Comparison of ENCODE assay signal across 27 cellular contexts in genomic region chr1:156437465-156437864, GRCh38.
A peak's percentile ranks its signal among the peaks of the same experiment; 100 is the strongest.
DNase-seq lines count a peak whose midpoint lies in the region; TF ChIP-seq lines count a peak whose summit lies in the region.
"Had no signal": no experiment of that assay in that cellular context is flagged by ENCODE, and none has a peak within 500 bp of the region (broad histone marks: within the 10 kb centered on the region; RNA-seq: fewer than 3 reads in every experiment).

No MANE protein-coding gene starts in this region.

- H3K27me3 Mint-ChIP-seq in brain (peaks cover 68% of the 10 kb centered on the region), immature natural killer cell (ENCODE audit: low read depth in 3 of 3) (peaks cover 38 to 61% (median 40%) of the 10 kb centered on the region in 3 donors), progenitor cell of endocrine pancreas (peaks cover 95% of the 10 kb centered on the region)

- no peaks in the 10 kb centered on the region for H3K36me3 Mint-ChIP-seq in brain
- H3K36me3 Mint-ChIP-seq in immature natural killer cell = peaks cover 0 to 4% (median 0%) of the 10 kb centered on the region in 3 donors
- no peaks in the 10 kb centered on the region for H3K36me3 Mint-ChIP-seq in progenitor cell of endocrine pancreas (ENCODE audit: insufficient read depth)
- H3K36me3 Mint-ChIP-seq: mesothelial cell of epicardium had no signal

- H3K4me3 Mint-ChIP-seq in brain (peak overlapping the region; percentile 73 to 94 (median 89)), immature natural killer cell (peak overlapping the region in 3 of 5 donors; percentile 11 to 41 (median 34)), progenitor cell of endocrine pancreas (ENCODE audit: low read depth) (no peak overlapping the region)
- H3K4me3 Mint-ChIP-seq: activated CD4-positive, alpha-beta T cell treated with anti-CD3 and anti-CD28 coated beads for 36 hours; activated T-cell treated with anti-CD3 and anti-CD28 coated beads, Interleukin-2, amount 50 U/mL, for 24 hours had no signal

- no peak overlapping the region for H3K4me3 ChIP-seq in BLaER1 treated with 17β-estradiol and CSF1 and Interleukin-3, amounts not matched to agents 10 nM and 100 nM
- 0 out of 2 replicates have a peak overlapping the region, but pooled peaks have one; percentile 3 for H3K4me3 ChIP-seq in HUES6 (ENCODE audit: low read depth, low read length)
- H3K4me3 ChIP-seq: esophagus muscularis mucosa, upper lobe of left lung had no signal

- no peak overlapping the region for H3K9ac ChIP-seq in BLaER1 treated with 17β-estradiol and CSF1 and Interleukin-3, amounts not matched to agents 10 nM and 100 nM
- no peak overlapping the region for H3K9ac ChIP-seq in HUES6 (ENCODE audit: low read length)

- H3K4me1 Mint-ChIP-seq in brain (peaks cover 90% of the 10 kb centered on the region), immature natural killer cell (peaks cover 11 to 20% of the 10 kb centered on the region in 2 donors), progenitor cell of endocrine pancreas (ENCODE audit: low read depth) (peaks cover 5% of the 10 kb centered on the region)

- DNase-seq in immature natural killer cell = no peak
- no peak for DNase-seq in progenitor cell of endocrine pancreas (ENCODE audit: low spot score, unreplicated experiment)
- no peak for DNase-seq in NCI-H748 (lab: John Stamatoyannopoulos, UW; ENCODE audit: unreplicated experiment)
- DNase-seq in AG20443 (ENCODE audit: low spot score) = no peak
- no peak for DNase-seq in activated CD4-positive, alpha-beta T cell treated with anti-CD3 and anti-CD28 coated beads for 4 hours
- DNase-seq: activated CD4-positive, alpha-beta T cell treated with anti-CD3 and anti-CD28 coated beads for 36 hours; activated CD8-positive, alpha-beta memory T cell treated with anti-CD3 and anti-CD28 coated beads for 24 hours; activated T-cell treated with anti-CD3 and anti-CD28 coated beads, Interleukin-2, amount 50 U/mL, for 24 hours; Caco-2; DMS53; effector CD8-positive, alpha-beta T cell; foreskin fibroblast; kidney; NCI-H1436 treated with DMSO at 0.1 percent for 48 hours; NCI-H345; NCI-H774; stimulated activated CD4-positive, alpha-beta T cell treated with anti-CD3 and anti-CD28 coated beads, Interleukin-4, amount 100 ng/mL, for 1 hour; T1000; upper lobe of left lung had no signal

- H3K27me3 ChIP-seq in BLaER1 treated with 17β-estradiol and CSF1 and Interleukin-3, amounts not matched to agents 10 nM and 100 nM = peaks cover 100% of the 10 kb centered on the region in 11 experiments
- peaks cover 100% of the 10 kb centered on the region for H3K27me3 ChIP-seq in HUES6 (ENCODE audit: control insufficient read depth, insufficient read depth, low read length)

- peaks cover 22 to 36% (median 30%) of the 10 kb centered on the region in 10 experiments for H3K4me1 ChIP-seq in BLaER1 treated with 17β-estradiol and CSF1 and Interleukin-3, amounts not matched to agents 10 nM and 100 nM
- H3K4me1 ChIP-seq in HUES6 (ENCODE audit: control insufficient read depth, insufficient read depth, low read length) = peaks cover 49% of the 10 kb centered on the region

- H3K36me3 ChIP-seq in BLaER1 treated with 17β-estradiol and CSF1 and Interleukin-3, amounts not matched to agents 10 nM and 100 nM = no peaks in the 10 kb centered on the region
- H3K36me3 ChIP-seq in HUES6 (ENCODE audit: control insufficient read depth, insufficient read depth, low read length) = no peaks in the 10 kb centered on the region
- H3K36me3 ChIP-seq: esophagus muscularis mucosa, upper lobe of left lung had no signal

- no peak overlapping the region for H3K27ac ChIP-seq in BLaER1 treated with 17β-estradiol and CSF1 and Interleukin-3, amounts not matched to agents 10 nM and 100 nM
- no peak overlapping the region for H3K27ac ChIP-seq in HUES6 (ENCODE audit: low read depth, low read length)
- H3K27ac ChIP-seq: esophagus muscularis mucosa, HL-60, upper lobe of left lung, VCaP had no signal

- peak overlapping the region in 7 of 11 experiments; percentile 19 to 83 (median 63); a peak in 8 of 22 replicates for H3K4me2 ChIP-seq in BLaER1 treated with 17β-estradiol and CSF1 and Interleukin-3, amounts not matched to agents 10 nM and 100 nM

- H3K9me3 ChIP-seq in BLaER1 treated with 17β-estradiol and CSF1 and Interleukin-3, amounts not matched to agents 10 nM and 100 nM (replicated peaks in 1 of 11) = peaks cover 0 to 24% (median 12%) of the 10 kb centered on the region in 11 experiments; a peak in 14 of 22 replicates
- no peaks in the 10 kb centered on the region for H3K9me3 ChIP-seq in HUES6 (ENCODE audit: control insufficient read depth, insufficient read depth, low read depth, low read length)
- H3K9me3 ChIP-seq: Caco-2, esophagus muscularis mucosa, upper lobe of left lung had no signal

- H3K27ac Mint-ChIP-seq in brain (peak overlapping the region; percentile 82 to 100 (median 99)), immature natural killer cell (no peak overlapping the region), progenitor cell of endocrine pancreas (no peak overlapping the region)
- H3K27ac Mint-ChIP-seq: activated CD4-positive, alpha-beta T cell treated with anti-CD3 and anti-CD28 coated beads for 36 hours; activated T-cell treated with anti-CD3 and anti-CD28 coated beads, Interleukin-2, amount 50 U/mL, for 24 hours; H9; mesothelial cell of epicardium had no signal

- peaks cover 0 to 38% (median 8%) of the 10 kb centered on the region in 11 experiments; a peak in 10 of 22 replicates for H4K20me1 ChIP-seq in BLaER1 treated with 17β-estradiol and CSF1 and Interleukin-3, amounts not matched to agents 10 nM and 100 nM

- H3K9me3 Mint-ChIP-seq in brain (peaks cover 0 to 8% (median 3%) of the 10 kb centered on the region in 5 experiments), immature natural killer cell (peaks cover 0 to 3% (median 0%) of the 10 kb centered on the region in 6 donors), progenitor cell of endocrine pancreas (ENCODE audit: low read depth) (no peaks in the 10 kb centered on the region)
- H3K9me3 Mint-ChIP-seq: activated T-cell treated with anti-CD3 and anti-CD28 coated beads, Interleukin-2, amount 50 U/mL, for 24 hours; mesothelial cell of epicardium had no signal

- TF ChIP-seq CTCF in brain (conservative IDR thresholded peaks at IDR 0.05) (no peak), progenitor cell of endocrine pancreas (IDR thresholded peaks at IDR 0.05; ENCODE audit: unreplicated experiment) (no peak)

Comparison
In these comparisons a context has a peak if more than half of its experiments do, and no peak if none do; other contexts are left out.
1. H3K27ac Mint-ChIP-seq: peak in brain (5 of 5); none in immature natural killer cell (0 of 6) and progenitor cell of endocrine pancreas (single experiment).